In the genomic region with DNA sequence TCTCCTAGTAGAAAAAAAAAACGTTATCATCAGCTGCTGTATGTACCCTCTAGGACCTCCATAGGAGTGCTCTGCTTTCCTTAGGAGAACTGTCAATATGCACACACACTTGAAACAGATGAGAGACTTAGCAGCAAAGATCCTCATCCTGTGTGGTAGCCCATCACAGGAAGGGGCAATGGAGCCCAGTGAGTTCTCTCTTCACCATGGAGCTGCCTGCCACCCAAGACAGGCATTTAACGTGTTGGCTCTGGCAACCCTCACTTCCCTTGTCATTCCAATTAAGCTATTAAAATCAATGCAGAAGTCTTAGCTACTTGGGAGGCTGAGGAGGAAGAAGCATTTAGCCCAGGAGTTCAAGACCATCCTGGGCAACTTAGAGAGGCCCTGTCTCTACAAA, we compare ENCODE assay signal across 18 cellular contexts.
A peak's percentile ranks its signal among the peaks of the same experiment; 100 is the strongest.
DNase-seq lines count a peak whose midpoint lies in the region; ATAC-seq and TF ChIP-seq lines count a peak whose summit lies in the region.
"Had no signal": no experiment of that assay in that cellular context is flagged by ENCODE, and none has a peak within 500 bp of the region (broad histone marks: within the 10 kb centered on the region; RNA-seq: fewer than 3 reads in every experiment).

No MANE protein-coding gene starts in this region.

- no peak overlapping the region for H3K27ac ChIP-seq in mammary epithelial cell (ENCODE audit: insufficient read depth, low read depth, low read length)
- no peak overlapping the region for H3K27ac ChIP-seq in breast epithelium
- H3K27ac ChIP-seq: BLaER1, HL-60 had no signal

- no TSS peak for BruUV-seq in mammary epithelial cell (replicated peaks; lab: Mats Ljungman, UMichigan)

- no peak overlapping the region for H3K4me3 Mint-ChIP-seq in glutamatergic neuron (ENCODE audit: unreplicated experiment)
- no peak overlapping the region for H3K4me3 Mint-ChIP-seq in stimulated activated naive B cell treated with anti-CD40 and anti-IgM and Interleukin-4, amounts not matched to agents 10 μg/mL and 1 μg/mL and 100 μg/mL, for 72 hours
- H3K4me3 Mint-ChIP-seq: CD14-positive monocyte; CD4-positive, alpha-beta memory T cell; IgD-negative memory B cell had no signal

- no peak overlapping the region for H3K4me2 ChIP-seq in mammary epithelial cell (ENCODE audit: insufficient read depth, low read depth, low read length)
- H3K4me2 ChIP-seq: BLaER1 had no signal

- H3K36me3 ChIP-seq in mammary epithelial cell (ENCODE audit: insufficient read depth, low read length), result no peaks in the 10 kb centered on the region
- H3K36me3 ChIP-seq in breast epithelium, result no peaks in the 10 kb centered on the region
- H3K36me3 ChIP-seq: BLaER1, HAP-1 had no signal

- dilution Hi-C loops in mammary epithelial cell (cut with HindIII; ENCODE audit: low sequenced_read_pairs), result no loop called here

- WGBS in mammary epithelial cell (ENCODE audit: low coverage, missing lambda C conversion rate), result 50% methylated on average over 2 of the region's 2 CpGs

- intact Hi-C loops in mammary epithelial cell (cut with micrococcal nuclease) (no loop called here), breast epithelium (cut with DNase I; ENCODE audit: low total_unique reads) (loop anchor here (5.0 kb wide), 1 partner anchor 598 kb away; no protein-coding TSS in a partner anchor)

- ATAC-seq in stimulated activated naive B cell treated with anti-CD40 and anti-IgM and Interleukin-4, amounts not matched to agents 10 μg/mL and 1 μg/mL and 100 μg/mL, for 72 hours (replicated peaks), result no peak
- no peak for ATAC-seq in HG03469 (IDR thresholded peaks at IDR 0.05; ENCODE audit: unreplicated experiment)

- TF ChIP-seq CTCF in mammary epithelial cell (conservative IDR thresholded peaks at IDR 0.05 in 1 of 2, IDR thresholded peaks at IDR 0.05 in 1 of 2; ENCODE audit: extremely low read depth in 1 of 2, insufficient read depth in 1 of 2, low read depth in 1 of 2, low read length in 2 of 2), result no peak
- no peak for TF ChIP-seq CTCF in breast epithelium (IDR thresholded peaks at IDR 0.05)
- TF ChIP-seq CTCF in glutamatergic neuron (IDR thresholded peaks at IDR 0.05; ENCODE audit: partially characterized antibody, unreplicated experiment), result no peak

- DNase-seq in mammary epithelial cell (no peak), breast epithelium (ENCODE audit: low spot score in 2 of 2) (no peak), SK-N-DZ (ENCODE audit: low spot score) (peak; percentile 52), glutamatergic neuron (no peak)
- DNase-seq in stimulated activated naive B cell treated with anti-CD40 and anti-IgM and Interleukin-4, amounts not matched to agents 10 μg/mL and 1 μg/mL and 100 μg/mL, for 72 hours, result no peak
- DNase-seq in stimulated activated naive CD4-positive, alpha-beta T cell treated with Interleukin-2 at 50 U/mL for 16 hours (lab: John Stamatoyannopoulos, UW), result no peak
- DNase-seq: 8988T; CD4-positive, alpha-beta memory T cell; DMS153; DMS79; GDM1; GOT3 had no signal

- H3K27me3 Mint-ChIP-seq in glutamatergic neuron (ENCODE audit: unreplicated experiment), result no peaks in the 10 kb centered on the region
- no peaks in the 10 kb centered on the region for H3K27me3 Mint-ChIP-seq in stimulated activated naive B cell treated with anti-CD40 and anti-IgM and Interleukin-4, amounts not matched to agents 10 μg/mL and 1 μg/mL and 100 μg/mL, for 72 hours
- H3K27me3 Mint-ChIP-seq: CD4-positive, alpha-beta memory T cell; IgD-negative memory B cell had no signal

- H3K27ac Mint-ChIP-seq in glutamatergic neuron (ENCODE audit: unreplicated experiment), result peak overlapping the region; percentile 20
- H3K27ac Mint-ChIP-seq in stimulated activated naive B cell treated with anti-CD40 and anti-IgM and Interleukin-4, amounts not matched to agents 10 μg/mL and 1 μg/mL and 100 μg/mL, for 72 hours, result no peak overlapping the region
- H3K27ac Mint-ChIP-seq: CD14-positive monocyte; CD4-positive, alpha-beta memory T cell; IgD-negative memory B cell had no signal

- H3K9me3 Mint-ChIP-seq in glutamatergic neuron (ENCODE audit: unreplicated experiment), result peaks cover 6% of the 10 kb centered on the region
- peaks cover 0 to 1% of the 10 kb centered on the region in 2 donors for H3K9me3 Mint-ChIP-seq in stimulated activated naive B cell treated with anti-CD40 and anti-IgM and Interleukin-4, amounts not matched to agents 10 μg/mL and 1 μg/mL and 100 μg/mL, for 72 hours
- H3K9me3 Mint-ChIP-seq: CD4-positive, alpha-beta memory T cell had no signal

- no peaks in the 10 kb centered on the region for H3K4me1 ChIP-seq in mammary epithelial cell (ENCODE audit: insufficient read depth, low read length)
- no peaks in the 10 kb centered on the region for H3K4me1 ChIP-seq in breast epithelium
- H3K4me1 ChIP-seq: BLaER1 had no signal

- H3K79me2 ChIP-seq in mammary epithelial cell (ENCODE audit: insufficient read depth, low read length), result no peaks in the 10 kb centered on the region

- TF ChIP-seq POLR2A in breast epithelium (IDR thresholded peaks at IDR 0.05), result no peak

- H3K36me3 Mint-ChIP-seq in glutamatergic neuron (ENCODE audit: unreplicated experiment), result no peaks in the 10 kb centered on the region
- no peaks in the 10 kb centered on the region for H3K36me3 Mint-ChIP-seq in stimulated activated naive B cell treated with anti-CD40 and anti-IgM and Interleukin-4, amounts not matched to agents 10 μg/mL and 1 μg/mL and 100 μg/mL, for 72 hours
- H3K36me3 Mint-ChIP-seq: CD14-positive monocyte; CD4-positive, alpha-beta memory T cell had no signal

- peaks cover 26% of the 10 kb centered on the region for H3K4me1 Mint-ChIP-seq in glutamatergic neuron (ENCODE audit: low read depth, unreplicated experiment)
- H3K4me1 Mint-ChIP-seq in stimulated activated naive B cell treated with anti-CD40 and anti-IgM and Interleukin-4, amounts not matched to agents 10 μg/mL and 1 μg/mL and 100 μg/mL, for 72 hours, result no peaks in the 10 kb centered on the region
- H3K4me1 Mint-ChIP-seq: CD14-positive monocyte; CD4-positive, alpha-beta memory T cell; IgD-negative memory B cell had no signal

- no peaks in the 10 kb centered on the region for H3K9me3 ChIP-seq in mammary epithelial cell (replicated peaks; ENCODE audit: insufficient read depth, low read length)
- no peaks in the 10 kb centered on the region for H3K9me3 ChIP-seq in breast epithelium
- H3K9me3 ChIP-seq: BLaER1, HAP-1 had no signal

- no peaks in the 10 kb centered on the region for H4K20me1 ChIP-seq in mammary epithelial cell (ENCODE audit: insufficient read depth, low read length)
- H4K20me1 ChIP-seq: BLaER1 had no signal

- peak overlapping the region; percentile 20 for H2AFZ ChIP-seq in mammary epithelial cell (ENCODE audit: low read depth, low read length)

- in situ Hi-C loops in mammary epithelial cell (cut with MboI; ENCODE audit: low sequenced_read_pairs in 2 of 2), result no loop called here

- no peaks in the 10 kb centered on the region for H3K27me3 ChIP-seq in mammary epithelial cell (ENCODE audit: insufficient read depth, low read length)
- no peaks in the 10 kb centered on the region for H3K27me3 ChIP-seq in breast epithelium
- H3K27me3 ChIP-seq: BLaER1 had no signal

- H3K4me3 ChIP-seq in mammary epithelial cell (replicated peaks in 1 of 3; ENCODE audit: insufficient read depth in 1 of 3, low read depth in 2 of 3, low read length in 3 of 3), result no peak overlapping the region
- H3K4me3 ChIP-seq in breast epithelium, result no peak overlapping the region
- H3K4me3 ChIP-seq: BLaER1, HAP-1 had no signal

- CTCF ChIA-PET in mammary epithelial cell (lab: Charles Lee; ENCODE audit: low non-redundant PET), result interaction anchor here (0.7 kb wide), 1 partner anchor 96 kb away, joined by 3 read pairs; no protein-coding TSS in a partner anchor

- no peak overlapping the region for H3K9ac ChIP-seq in mammary epithelial cell (ENCODE audit: insufficient read depth, low read length)
- H3K9ac ChIP-seq: BLaER1 had no signal
